Comparison of ENCODE assay signal across 14 cellular contexts in genomic region chr12:65327207-65328076, GRCh38. TPM values are rescaled to one million over a fixed set of nuclear protein-coding genes. Genes with fewer than 3 reads are reported as not detected.
DNase-seq lines count a peak whose midpoint lies in the region; ATAC-seq, FAIRE-seq and TF ChIP-seq lines count a peak whose summit lies in the region.
"Had no signal": no experiment of that assay in that cellular context is flagged by ENCODE, and none has a peak within 500 bp of the region (broad histone marks: within the 10 kb centered on the region; RNA-seq: fewer than 3 reads in every experiment).

No MANE protein-coding gene starts in this region.

- peaks cover 18% of the 10 kb centered on the region for H3K4me1 ChIP-seq in HEK293 (ENCODE audit: control insufficient read depth, insufficient read depth, low read length)
- H3K4me1 ChIP-seq in keratinocyte (ENCODE audit: control insufficient read depth, extremely low read depth, insufficient read depth, low read length), result no peaks in the 10 kb centered on the region
- peaks cover 3 to 5% of the 10 kb centered on the region in 2 donors for H3K4me1 ChIP-seq in neuronal stem cell (ENCODE audit: control insufficient read depth in 2 of 2, insufficient read depth in 1 of 2, low read depth in 1 of 2, low read length in 2 of 2)

- dilution Hi-C loops in keratinocyte (cut with MboI; ENCODE audit: extremely low pct_ligation_motif_present, low sequenced_read_pairs), result no loop called here

- H2AFZ ChIP-seq in keratinocyte (ENCODE audit: control insufficient read depth, low read length), result no peak overlapping the region
- H2AFZ ChIP-seq in neuronal stem cell (ENCODE audit: low read length), result no peak overlapping the region

- H3K4ac ChIP-seq in neuronal stem cell (ENCODE audit: low read length), result no peak overlapping the region

- H3K79me1 ChIP-seq in neuronal stem cell (ENCODE audit: low read depth, low read length), result peaks cover 2% of the 10 kb centered on the region

- FAIRE-seq in keratinocyte (lab: Jason Lieb, UNC), result peak; percentile 39
- FAIRE-seq: bronchial epithelial cell had no signal

- H4K20me1 ChIP-seq in keratinocyte (ENCODE audit: control insufficient read depth, extremely low read depth, insufficient read depth, low read length), result no peaks in the 10 kb centered on the region

- H4K91ac ChIP-seq in neuronal stem cell (ENCODE audit: low read depth, low read length, poor library complexity), result no peak overlapping the region

- H3K9me3 ChIP-seq in HEK293 (ENCODE audit: control insufficient read depth, insufficient read depth, low read depth, low read length), result no peaks in the 10 kb centered on the region
- no peaks in the 10 kb centered on the region for H3K9me3 ChIP-seq in keratinocyte (ENCODE audit: control insufficient read depth, low read depth, low read length)
- H3K9me3 ChIP-seq in neuronal stem cell (replicated peaks in 1 of 2; ENCODE audit: control insufficient read depth in 2 of 2, insufficient read depth in 1 of 2, low read depth in 1 of 2, low read length in 2 of 2), result peaks cover 0 to 2% of the 10 kb centered on the region in 2 donors
- no peaks in the 10 kb centered on the region for H3K9me3 ChIP-seq in CD4-positive, alpha-beta T cell (ENCODE audit: control insufficient read depth, low read length)

- no peaks in the 10 kb centered on the region for H3K36me3 Mint-ChIP-seq in brain
- H3K36me3 Mint-ChIP-seq in CD4-positive, alpha-beta T cell (ENCODE audit: low read depth), result no peaks in the 10 kb centered on the region

- H2AK5ac ChIP-seq in neuronal stem cell (ENCODE audit: low read depth, low read length), result no peak overlapping the region

- H3K27ac ChIP-seq in HEK293 (ENCODE audit: extremely low read depth, low read depth, low read length) (no peak overlapping the region), keratinocyte (ENCODE audit: control insufficient read depth, insufficient read depth, low read length) (no peak overlapping the region), neuronal stem cell (replicated peaks; ENCODE audit: low read length) (no peak overlapping the region)
- H3K27ac ChIP-seq in CD4-positive, alpha-beta T cell (ENCODE audit: low read depth, low read length), result no peak overlapping the region

- CTCF ChIA-PET in HEK293 (lab: Yijun Ruan, JAX), result interaction anchor here (1.0 to 1.6 kb wide), 3 partner anchors 21 to 276 kb away, joined by 3 to 4 read pairs (median 3); no protein-coding TSS in a partner anchor
- CTCF ChIA-PET in CD4-positive, alpha-beta T cell (lab: Charles Lee), result no interaction called here

- no peak for TF ChIP-seq CTCF in HEK293 (tag by site-specific recombination; IDR thresholded peaks at IDR 0.05)
- no peak for TF ChIP-seq CTCF in brain (conservative IDR thresholded peaks at IDR 0.05)
- TF ChIP-seq CTCF in keratinocyte (optimal IDR thresholded peaks at IDR 0.05 in 1 of 3, IDR thresholded peaks at IDR 0.05 in 1 of 3, conservative IDR thresholded peaks at IDR 0.05 in 1 of 3; ENCODE audit: extremely low read depth in 1 of 3, insufficient read depth in 2 of 3, low read length in 3 of 3), result no peak
- no peak for TF ChIP-seq CTCF in CD4-positive, alpha-beta T cell (IDR thresholded peaks at IDR 0.05)

- H2BK5ac ChIP-seq in neuronal stem cell (ENCODE audit: low read length), result no peak overlapping the region

- H2BK120ac ChIP-seq in neuronal stem cell (ENCODE audit: low read depth, low read length), result no peak overlapping the region

- peak overlapping the region in 4 of 5 experiments; percentile 22 to 40 (median 29) for H3K4me3 Mint-ChIP-seq in brain
- H3K4me3 Mint-ChIP-seq in CD4-positive, alpha-beta T cell, result no peak overlapping the region

- peaks cover 7% of the 10 kb centered on the region for H3K27me3 Mint-ChIP-seq in brain
- H3K27me3 Mint-ChIP-seq in CD4-positive, alpha-beta T cell, result peaks cover 9% of the 10 kb centered on the region

- no peak for ATAC-seq in CD4-positive, alpha-beta T cell (ENCODE audit: poor library complexity)

- peaks cover 33% of the 10 kb centered on the region for H3K4me1 Mint-ChIP-seq in brain
- H3K4me1 Mint-ChIP-seq in CD4-positive, alpha-beta T cell (ENCODE audit: low read depth), result no peaks in the 10 kb centered on the region

- no peak for DNase-seq in keratinocyte (ENCODE audit: low read depth, low spot score)
- peak; percentile 20 for DNase-seq in superior temporal gyrus (ENCODE audit: extremely low spot score)
- DNase-seq in neuronal stem cell (ENCODE audit: low spot score), result no peak
- no peak for DNase-seq in CD4-positive, alpha-beta T cell
- DNase-seq in stimulated activated CD4-positive, alpha-beta T cell treated with anti-CD3 and anti-CD28 coated beads, Interleukin-1b, Interleukin-23, amount 100 ng/mL, for 48 hours, result no peak
- DNase-seq in islet precursor cell, result no peak
- DNase-seq: activated T-cell treated with anti-CD3 and anti-CD28 coated beads for 4 hours, DMS79, mesendoderm, NCI-H2171, right cardiac atrium had no signal

- H3K4me3 ChIP-seq in HEK293 (ENCODE audit: low read depth, low read length) (no peak overlapping the region), keratinocyte (ENCODE audit: control insufficient read depth in 2 of 3, extremely low read depth in 1 of 3, insufficient read depth in 2 of 3, low read depth in 1 of 3, low read length in 3 of 3) (no peak overlapping the region), neuronal stem cell (ENCODE audit: low read length in 2 of 2) (no peak overlapping the region)

- no peak overlapping the region for H4K8ac ChIP-seq in neuronal stem cell (ENCODE audit: low read depth, low read length)

- H3K27me3 ChIP-seq in keratinocyte (ENCODE audit: control insufficient read depth, extremely low read depth, insufficient read depth, low read length) (no peaks in the 10 kb centered on the region), neuronal stem cell (ENCODE audit: control insufficient read depth in 3 of 3, insufficient read depth in 3 of 3, low read depth in 1 of 3, low read length in 3 of 3) (no peaks in the 10 kb centered on the region)
- no peaks in the 10 kb centered on the region for H3K27me3 ChIP-seq in CD4-positive, alpha-beta T cell (ENCODE audit: control insufficient read depth, insufficient read depth, low read length)

- no peak overlapping the region for H2BK12ac ChIP-seq in neuronal stem cell (ENCODE audit: low read length)

- no peak overlapping the region for H3K9ac ChIP-seq in keratinocyte (ENCODE audit: control insufficient read depth, extremely low read depth, insufficient read depth, low read length)
- H3K9ac ChIP-seq in neuronal stem cell (ENCODE audit: low read depth, low read length, poor library complexity), result no peak overlapping the region

- no peaks in the 10 kb centered on the region for H3K9me1 ChIP-seq in keratinocyte (ENCODE audit: control insufficient read depth, extremely low read depth, insufficient read depth, low read length)

- no peak overlapping the region for H2BK15ac ChIP-seq in neuronal stem cell (ENCODE audit: low read length)

- peak overlapping the region in 4 of 5 experiments; percentile 41 to 83 (median 51) for H3K27ac Mint-ChIP-seq in brain
- no peak overlapping the region for H3K27ac Mint-ChIP-seq in CD4-positive, alpha-beta T cell

- intact Hi-C loops in CD4-positive, alpha-beta T cell (cut with DNase I, micrococcal nuclease), result no loop called here

- peaks cover 0 to 3% (median 0%) of the 10 kb centered on the region in 5 experiments for H3K9me3 Mint-ChIP-seq in brain
- no peaks in the 10 kb centered on the region for H3K9me3 Mint-ChIP-seq in CD4-positive, alpha-beta T cell

- no peak overlapping the region for H3K23ac ChIP-seq in neuronal stem cell (ENCODE audit: low read depth, low read length, poor library complexity)

- H3K14ac ChIP-seq in neuronal stem cell (ENCODE audit: low read length), result no peak overlapping the region

- H3K18ac ChIP-seq in neuronal stem cell (ENCODE audit: low read length), result no peak overlapping the region

- H3K4me2 ChIP-seq in keratinocyte (ENCODE audit: control insufficient read depth, extremely low read depth, insufficient read depth, low read depth, low read length) (no peak overlapping the region), neuronal stem cell (ENCODE audit: insufficient read depth, low read length, poor library complexity, severe bottlenecking) (no peak overlapping the region)

- POLR2A ChIA-PET in HEK293 (lab: Yijun Ruan, JAX), result no interaction called here
- POLR2A ChIA-PET in CD4-positive, alpha-beta T cell (lab: Charles Lee), result no interaction called here

- no CpG with 5 or more reads among the region's 10 CpGs for WGBS in neuronal stem cell (ENCODE audit: extremely low coverage in 2 of 2, insufficient read length in 2 of 2, insufficient replicate concordance in 1 of 2), 2 donors

- no peaks in the 10 kb centered on the region for H3K36me3 ChIP-seq in HEK293 (ENCODE audit: control insufficient read depth in 2 of 2, insufficient read depth in 1 of 2, low read length in 2 of 2)
- no peaks in the 10 kb centered on the region for H3K36me3 ChIP-seq in keratinocyte (ENCODE audit: control insufficient read depth in 2 of 2, extremely low read depth in 1 of 2, insufficient read depth in 2 of 2, low read length in 2 of 2)
- no peaks in the 10 kb centered on the region for H3K36me3 ChIP-seq in neuronal stem cell (replicated peaks in 1 of 2; ENCODE audit: control insufficient read depth in 2 of 2, insufficient read depth in 2 of 2, low read length in 2 of 2)

- no peaks in the 10 kb centered on the region for H3K79me2 ChIP-seq in keratinocyte (ENCODE audit: control insufficient read depth, insufficient read depth, low read length)

RNA-seq across cellular contexts. Expression of gene MSRB3, which starts 49.0 kb away (rescaled TPM):
- polyA plus RNA-seq in brain (ENCODE audit: insufficient read depth, low read depth, low replicate concordance) (2.8 TPM), keratinocyte (11.5 to 12.7 TPM (median 12.3 TPM) in 3 replicates)
- polyA plus RNA-seq in keratinocyte (2011; ENCODE audit: low read depth), result 1.7 TPM
- 12.9 and 19.6 TPM in 2 replicates for polyA plus RNA-seq in keratinocyte (2011; cell fraction: cytosol; rRNA removed)
- polyA plus RNA-seq in keratinocyte (2011; cell fraction: nucleus; rRNA removed), result 15.0 and 15.1 TPM in 2 replicates
- 2.4 and 13.8 TPM in 2 replicates for polyA plus RNA-seq in keratinocyte (2012; ENCODE audit: low replicate concordance)
- polyA minus RNA-seq in keratinocyte, result 15.4 to 40.1 TPM (median 19.1 TPM) in 3 replicates
- polyA minus RNA-seq in keratinocyte (2011; cell fraction: cytosol; rRNA and poly(A)+ RNA removed), result 12.7 TPM
- 17.0 and 28.7 TPM in 2 replicates for polyA minus RNA-seq in keratinocyte (2011; cell fraction: nucleus; rRNA and poly(A)+ RNA removed)
- polyA plus RNA-seq in neuronal stem cell (2013, experiment 1 of 2), result 10.2 TPM
- 10.7 TPM for polyA plus RNA-seq in neuronal stem cell (2013, experiment 2 of 2)
- total RNA-seq in CD4-positive, alpha-beta T cell, result under 1 TPM in 1 of 2 experiments, not detected in 1; 0.17 TPM
